Comparison of ENCODE assay signal across 21 cellular contexts in the genomic region with DNA sequence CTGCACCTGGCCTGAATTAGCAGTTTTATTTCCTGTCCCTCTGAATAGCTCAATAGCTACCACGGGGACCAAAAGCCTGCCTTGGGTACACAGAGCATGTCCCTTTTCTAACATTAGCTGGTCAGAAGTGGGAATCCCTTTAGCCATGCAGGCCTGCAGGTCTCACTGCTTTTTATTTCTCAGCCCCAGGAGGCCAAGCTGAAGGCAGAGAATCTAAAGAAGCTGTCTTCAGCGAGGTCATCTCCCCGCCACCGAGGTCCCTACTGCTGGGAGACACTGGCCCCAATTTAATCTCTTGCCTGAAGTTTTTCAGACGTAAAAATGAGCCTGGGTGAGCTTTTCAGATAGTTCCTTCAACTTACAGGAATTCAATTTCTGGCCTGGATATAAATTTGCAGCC.
"Had no signal": no experiment of that assay in that cellular context is flagged by ENCODE, and none has a peak within 500 bp of the region (broad histone marks: within the 10 kb centered on the region; RNA-seq: fewer than 3 reads in every experiment).

No MANE protein-coding gene starts in this region.

- H3K9me3 Mint-ChIP-seq: mesothelial cell of epicardium; natural killer cell; stimulated activated naive B cell treated with anti-CD40 and anti-IgM and Interleukin-4, amounts not matched to agents 10 μg/mL and 1 μg/mL and 100 μg/mL, for 72 hours; stimulated activated naive CD8-positive, alpha-beta T cell treated with anti-CD3 and anti-CD28 coated beads, Interleukin-15, amount 100 ng/mL, for 72 hours had no signal

- H3K36me3 ChIP-seq: esophagus muscularis mucosa, gastrocnemius medialis, heart right ventricle, neutrophil, right atrium auricular region, sigmoid colon, tibial nerve had no signal

- H3K36me3 Mint-ChIP-seq: natural killer cell; stimulated activated naive B cell treated with anti-CD40 and anti-IgM and Interleukin-4, amounts not matched to agents 10 μg/mL and 1 μg/mL and 100 μg/mL, for 72 hours had no signal

- H3K27ac Mint-ChIP-seq: natural killer cell; stimulated activated naive B cell treated with anti-CD40 and anti-IgM and Interleukin-4, amounts not matched to agents 10 μg/mL and 1 μg/mL and 100 μg/mL, for 72 hours had no signal

- H3K27me3 Mint-ChIP-seq: stimulated activated naive CD8-positive, alpha-beta T cell treated with anti-CD3 and anti-CD28 coated beads, Interleukin-15, amount 100 ng/mL, for 72 hours had no signal

- H3K4me3 ChIP-seq: coronary artery, esophagus muscularis mucosa, gastrocnemius medialis, heart right ventricle, right atrium auricular region, sigmoid colon, skin epidermis, testis, tibial nerve had no signal

- H3K4me1 ChIP-seq: esophagus muscularis mucosa, gastrocnemius medialis, heart right ventricle, right atrium auricular region, sigmoid colon, testis, tibial nerve had no signal

- H3K4me1 Mint-ChIP-seq: natural killer cell; stimulated activated naive CD8-positive, alpha-beta T cell treated with anti-CD3 and anti-CD28 coated beads, Interleukin-15, amount 100 ng/mL, for 72 hours had no signal

- H3K27ac ChIP-seq: coronary artery, epithelial cell of prostate, esophagus muscularis mucosa, gastrocnemius medialis, heart right ventricle, neutrophil, right atrium auricular region, sigmoid colon, skin epidermis, testis, tibial nerve had no signal

- H3K27me3 ChIP-seq: gastrocnemius medialis, neutrophil, right atrium auricular region, sigmoid colon, testis, tibial nerve had no signal

- H3K4me3 Mint-ChIP-seq: mesothelial cell of epicardium; natural killer cell; stimulated activated naive B cell treated with anti-CD40 and anti-IgM and Interleukin-4, amounts not matched to agents 10 μg/mL and 1 μg/mL and 100 μg/mL, for 72 hours; stimulated activated naive CD8-positive, alpha-beta T cell treated with anti-CD3 and anti-CD28 coated beads, Interleukin-15, amount 100 ng/mL, for 72 hours had no signal

- DNase-seq: effector memory CD4-positive, alpha-beta T cell; gastrocnemius medialis; heart right ventricle; islet precursor cell; mammary epithelial cell; natural killer cell; sigmoid colon; stimulated activated CD4-positive, alpha-beta T cell treated with anti-CD3 and anti-CD28 coated beads, Interleukin-2, amount 100 ng/mL, for 24 hours; stimulated activated CD4-positive, alpha-beta T cell treated with anti-CD3 and anti-CD28 coated beads, Interleukin-4, amount 100 ng/mL, for 4 hours; stimulated activated naive B cell treated with anti-CD40 and anti-IgM and Interleukin-4, amounts not matched to agents 10 μg/mL and 1 μg/mL and 100 μg/mL, for 72 hours; stimulated activated naive CD8-positive, alpha-beta T cell treated with anti-CD3 and anti-CD28 coated beads, Interleukin-15, amount 100 ng/mL, for 72 hours; testis had no signal

- H3K9me3 ChIP-seq: esophagus muscularis mucosa, gastrocnemius medialis, neutrophil, sigmoid colon, testis had no signal

- ATAC-seq: gastrocnemius medialis; heart right ventricle; left lobe of liver; natural killer cell; stimulated activated naive B cell treated with anti-CD40 and anti-IgM and Interleukin-4, amounts not matched to agents 10 μg/mL and 1 μg/mL and 100 μg/mL, for 72 hours; stimulated activated naive CD8-positive, alpha-beta T cell treated with anti-CD3 and anti-CD28 coated beads, Interleukin-15, amount 100 ng/mL, for 72 hours had no signal
